8 cellular contexts compared by ENCODE assay signal in the genomic region with DNA sequence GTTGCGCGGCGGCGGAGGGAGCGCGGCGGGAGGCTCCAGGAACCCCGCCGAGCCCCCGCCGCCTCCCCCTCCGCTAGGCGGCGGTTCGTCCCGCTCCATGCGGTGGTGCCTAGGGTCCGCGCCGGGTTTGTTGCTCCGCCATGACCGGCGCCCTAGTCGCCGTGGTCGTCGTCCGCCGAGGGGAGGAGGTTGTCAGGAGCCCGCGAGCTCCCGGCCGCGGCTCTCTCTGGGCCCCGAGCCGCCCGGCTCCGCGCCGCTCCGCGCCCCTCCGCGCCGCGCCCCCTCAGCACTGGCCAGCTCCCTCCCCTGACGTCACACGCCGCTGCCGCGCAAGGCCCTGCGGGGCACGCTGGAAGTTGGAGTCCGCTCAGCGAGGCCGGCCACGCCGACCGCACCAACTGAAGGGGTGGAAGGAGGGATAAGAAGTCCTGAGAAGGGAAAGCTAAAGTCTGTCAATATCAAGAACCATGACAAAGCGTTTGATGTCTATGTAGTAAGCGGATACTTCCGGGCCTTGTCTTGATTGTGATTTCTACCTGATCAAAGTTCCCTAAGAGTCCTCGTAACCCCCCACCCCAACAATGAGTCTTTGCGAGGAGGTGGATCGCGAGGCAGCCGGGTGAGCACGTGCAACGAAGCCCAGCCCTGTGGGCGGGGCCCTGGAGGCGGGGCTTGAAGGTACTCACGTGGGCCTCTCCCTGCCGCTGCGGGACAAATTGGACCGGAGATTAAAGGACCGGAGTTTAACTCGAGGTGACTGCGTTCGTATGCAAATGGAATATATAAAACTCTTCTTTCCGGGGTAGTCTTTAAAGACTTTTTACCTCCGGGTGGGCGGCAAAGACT. TPM values are rescaled to one million over a fixed set of nuclear protein-coding genes. Genes with fewer than 3 reads are reported as not detected.
DNase-seq lines count a peak whose midpoint lies in the region; ATAC-seq and TF ChIP-seq lines count a peak whose summit lies in the region.

Gene NR6A1, minus strand, starts transcription at position 291 of the 846 bp plus-strand sequence.

- peaks cover 63% of the 10 kb centered on the region for H3K27me3 Mint-ChIP-seq in activated CD4-positive, alpha-beta T cell treated with anti-CD3 and anti-CD28 coated beads, Interleukin-2, amount 10 ng/mL, durations not matched to agents 24 days and 14 days

- H3K4me1 ChIP-seq in left lung: peaks cover 0 to 68% of the 10 kb centered on the region in 2 donors

- peaks cover 44% of the 10 kb centered on the region for H3K4me1 Mint-ChIP-seq in activated CD4-positive, alpha-beta T cell treated with anti-CD3 and anti-CD28 coated beads, Interleukin-2, amount 10 ng/mL, durations not matched to agents 24 days and 14 days

- DNase-seq in GM19240 (ENCODE audit: insufficient read length, low spot score) (peak; percentile 95), NCI-H526 (lab: John Stamatoyannopoulos, UW) (peak; percentile 92 to 96), dedifferentiated amniotic fluid mesenchymal stem cell (ENCODE audit: extremely low spot score) (peak; percentile 93), left lung (peak; percentile 97 to 99)
- peak; percentile 99 for DNase-seq in activated CD4-positive, alpha-beta T cell treated with anti-CD3 and anti-CD28 coated beads, Interleukin-2, amount 10 ng/mL, durations not matched to agents 24 days and 14 days
- peak; percentile 94 for DNase-seq in stimulated activated CD4-positive, alpha-beta T cell treated with anti-CD3 and anti-CD28 coated beads, Interleukin-2, amount 100 ng/mL, for 4 hours (ENCODE audit: low read depth)

- TF ChIP-seq CTCF in C4-2B (conservative IDR thresholded peaks at IDR 0.05) (no peak), left lung (IDR thresholded peaks at IDR 0.05) (peak in 1 of 2 donors; percentile 29)

- H3K36me3 Mint-ChIP-seq in activated CD4-positive, alpha-beta T cell treated with anti-CD3 and anti-CD28 coated beads, Interleukin-2, amount 10 ng/mL, durations not matched to agents 24 days and 14 days (ENCODE audit: low read depth): peaks cover 2% of the 10 kb centered on the region

- H3K4me3 Mint-ChIP-seq in activated CD4-positive, alpha-beta T cell treated with anti-CD3 and anti-CD28 coated beads, Interleukin-2, amount 10 ng/mL, durations not matched to agents 24 days and 14 days: peak within 1 kb of the TSS; percentile 91

- ATAC-seq in HG03457 (IDR thresholded peaks at IDR 0.05; ENCODE audit: unreplicated experiment): peak; percentile 88
- ATAC-seq in left lung: peak; percentile 92

- H3K4me3 ChIP-seq in left lung: peak within 1 kb of the TSS; percentile 71 to 78

- no peaks in the 10 kb centered on the region for H3K9me3 ChIP-seq in left lung

- H3K9me3 Mint-ChIP-seq in activated CD4-positive, alpha-beta T cell treated with anti-CD3 and anti-CD28 coated beads, Interleukin-2, amount 10 ng/mL, durations not matched to agents 24 days and 14 days: no peaks in the 10 kb centered on the region

- H3K27me3 ChIP-seq in left lung: peaks cover 26 to 53% of the 10 kb centered on the region in 2 donors

- peak within 1 kb of the TSS; percentile 56 for H3K27ac ChIP-seq in C4-2B
- peak within 1 kb of the TSS; percentile 57 to 77 for H3K27ac ChIP-seq in left lung

- no peaks in the 10 kb centered on the region for H3K36me3 ChIP-seq in left lung

- intact Hi-C loops in activated CD4-positive, alpha-beta T cell treated with anti-CD3 and anti-CD28 coated beads, Interleukin-2, amount 10 ng/mL, durations not matched to agents 24 days and 14 days (cut with micrococcal nuclease): loop anchor here (2.0 to 5.0 kb wide), 3 partner anchors 170 to 471 kb away; partner anchors contain the start of genes GOLGA1, HSPA5 and SCAI
- intact Hi-C loops in left lung (cut with DNase I): no loop called here

- H3K27ac Mint-ChIP-seq in activated CD4-positive, alpha-beta T cell treated with anti-CD3 and anti-CD28 coated beads, Interleukin-2, amount 10 ng/mL, durations not matched to agents 24 days and 14 days: peak within 1 kb of the TSS; percentile 94

RNA-seq across cellular contexts. Expression of gene NR6A1, which starts in this region (rescaled TPM):
- 2.3 and 2.7 TPM in 2 replicates for total RNA-seq in activated CD4-positive, alpha-beta T cell treated with anti-CD3 and anti-CD28 coated beads, Interleukin-2, amount 10 ng/mL, durations not matched to agents 24 days and 14 days
- 1 to 10 TPM; 2.9 to 4.1 TPM for total RNA-seq in left lung

Comparison
In these comparisons a context has a peak if more than half of its experiments do, and no peak if none do; other contexts are left out.
1. Peak in every context shown above with its lines: DNase-seq, ATAC-seq, H3K4me3 ChIP-seq and H3K27ac ChIP-seq.